In genomic region chr12:99709619-99710018, GRCh38 we compare ENCODE assay signal across 37 cellular contexts.
DNase-seq lines count a peak whose midpoint lies in the region; ATAC-seq, FAIRE-seq and TF ChIP-seq lines count a peak whose summit lies in the region.
"Had no signal": no experiment of that assay in that cellular context is flagged by ENCODE, and none has a peak within 500 bp of the region (broad histone marks: within the 10 kb centered on the region; RNA-seq: fewer than 3 reads in every experiment).

No MANE protein-coding gene starts in this region.

- TF ChIP-seq CTCF in HepG2 (CRISPR knock-in tag; IDR thresholded peaks at IDR 0.05), result no peak
- no peak for TF ChIP-seq CTCF in right lobe of liver (IDR thresholded peaks at IDR 0.05)
- no peak for TF ChIP-seq CTCF in HEK293 (tag by site-specific recombination; IDR thresholded peaks at IDR 0.05)
- no peak for TF ChIP-seq CTCF in glutamatergic neuron (IDR thresholded peaks at IDR 0.05; ENCODE audit: partially characterized antibody, unreplicated experiment)

- no peaks in the 10 kb centered on the region for H4K20me1 ChIP-seq in HepG2 (ENCODE audit: insufficient read depth, low read length)
- H4K20me1 ChIP-seq: BLaER1; BLaER1 treated with 17β-estradiol and CSF1 and Interleukin-3, amounts not matched to agents 10 nM and 100 nM had no signal

- no peak overlapping the region for H3K27ac Mint-ChIP-seq in glutamatergic neuron (ENCODE audit: unreplicated experiment)
- H3K27ac Mint-ChIP-seq: B cell; CD14-positive monocyte; CD4-positive, alpha-beta memory T cell; CD4-positive, alpha-beta T cell; CD4-positive, CD25-positive, alpha-beta regulatory T cell; CD8-positive, alpha-beta memory T cell; CD8-positive, alpha-beta T cell had no signal

- H3K4me1 ChIP-seq in HepG2 (ENCODE audit: insufficient read depth, low read length) (no peaks in the 10 kb centered on the region), right lobe of liver (no peaks in the 10 kb centered on the region), HEK293 (ENCODE audit: control insufficient read depth, insufficient read depth, low read length) (no peaks in the 10 kb centered on the region), SJSA1 (replicated peaks) (no peaks in the 10 kb centered on the region)
- H3K4me1 ChIP-seq: A549; BE2C; BLaER1; BLaER1 treated with 17β-estradiol and CSF1 and Interleukin-3, amounts not matched to agents 10 nM and 100 nM; Caco-2 had no signal

- no peak for FAIRE-seq in HepG2 (lab: Jason Lieb, UNC)
- FAIRE-seq: A204.1, A549, D721Med had no signal

- H3K4me3 Mint-ChIP-seq in glutamatergic neuron (ENCODE audit: unreplicated experiment), result no peak overlapping the region
- H3K4me3 Mint-ChIP-seq: B cell; CD14-positive monocyte; CD4-positive, alpha-beta memory T cell; CD4-positive, alpha-beta T cell; CD4-positive, CD25-positive, alpha-beta regulatory T cell; CD8-positive, alpha-beta memory T cell; CD8-positive, alpha-beta T cell had no signal

- no peaks in the 10 kb centered on the region for H3K9me3 Mint-ChIP-seq in glutamatergic neuron (ENCODE audit: unreplicated experiment)

- in situ Hi-C loops in HepG2 (cut with HindIII; ENCODE audit: extremely low pct_ligation_motif_present, low pct_unique_long_range_greater_than_20kb), result no loop called here

- POLR2A ChIA-PET in HepG2 (lab: Yijun Ruan, JAX) (no interaction called here), HEK293 (lab: Yijun Ruan, JAX) (no interaction called here)

- TF ChIP-seq POLR2A in HepG2 (IDR thresholded peaks at IDR 0.05; ENCODE audit: insufficient read depth in 1 of 2, low read depth in 2 of 2, low read length in 2 of 2) (no peak), right lobe of liver (IDR thresholded peaks at IDR 0.05) (no peak)

- no peaks in the 10 kb centered on the region for H3K9me3 ChIP-seq in HepG2 (ENCODE audit: low read length)
- H3K9me3 ChIP-seq in right lobe of liver, result no peaks in the 10 kb centered on the region
- no peaks in the 10 kb centered on the region for H3K9me3 ChIP-seq in HEK293 (ENCODE audit: control insufficient read depth, insufficient read depth, low read depth, low read length)
- H3K9me3 ChIP-seq in SJSA1 (replicated peaks), result peaks cover 17% of the 10 kb centered on the region
- H3K9me3 ChIP-seq: A549, BE2C, BLaER1, Caco-2 had no signal

- H3K27me3 ChIP-seq in HepG2 (ENCODE audit: control insufficient read depth in 1 of 2, insufficient read depth in 2 of 2, low read length in 2 of 2) (no peaks in the 10 kb centered on the region), right lobe of liver (no peaks in the 10 kb centered on the region), SJSA1 (replicated peaks) (no peaks in the 10 kb centered on the region)
- H3K27me3 ChIP-seq: BE2C; BLaER1; BLaER1 treated with 17β-estradiol and CSF1 and Interleukin-3, amounts not matched to agents 10 nM and 100 nM had no signal

- H3K79me2 ChIP-seq in HepG2 (ENCODE audit: insufficient read depth, low read length), result no peaks in the 10 kb centered on the region

- no peaks in the 10 kb centered on the region for H3K36me3 ChIP-seq in HepG2 (replicated peaks in 1 of 2; ENCODE audit: control insufficient read depth in 1 of 2, insufficient read depth in 2 of 2, low read length in 2 of 2)
- H3K36me3 ChIP-seq in right lobe of liver, result no peaks in the 10 kb centered on the region
- H3K36me3 ChIP-seq in HEK293 (ENCODE audit: control insufficient read depth in 2 of 2, insufficient read depth in 1 of 2, low read length in 2 of 2), result no peaks in the 10 kb centered on the region
- H3K36me3 ChIP-seq in SJSA1, result peaks cover 73% of the 10 kb centered on the region
- H3K36me3 ChIP-seq: BE2C had no signal

- no peak overlapping the region for H3K4me2 ChIP-seq in HepG2 (ENCODE audit: low read depth, low read length)
- H3K4me2 ChIP-seq: A549; BLaER1; BLaER1 treated with 17β-estradiol and CSF1 and Interleukin-3, amounts not matched to agents 10 nM and 100 nM had no signal

- H3K36me3 Mint-ChIP-seq in glutamatergic neuron (ENCODE audit: unreplicated experiment), result no peaks in the 10 kb centered on the region
- H3K36me3 Mint-ChIP-seq: CD14-positive monocyte; CD4-positive, alpha-beta memory T cell; CD4-positive, CD25-positive, alpha-beta regulatory T cell; CD8-positive, alpha-beta memory T cell; CD8-positive, alpha-beta T cell had no signal

- H3K9ac ChIP-seq in HepG2 (ENCODE audit: insufficient read depth, low read depth, low read length), result no peak overlapping the region
- H3K9ac ChIP-seq: BLaER1; BLaER1 treated with 17β-estradiol and CSF1 and Interleukin-3, amounts not matched to agents 10 nM and 100 nM had no signal

- no peak overlapping the region for H2AFZ ChIP-seq in HepG2 (ENCODE audit: low read length)

- DNase-seq in HepG2 (ENCODE audit: low spot score), result no peak
- DNase-seq in right lobe of liver, result no peak
- DNase-seq in SJSA1 (ENCODE audit: low read depth in 1 of 2, low spot score in 2 of 2), result peak; percentile 66 to 73
- no peak for DNase-seq in caudate nucleus (lab: John Stamatoyannopoulos, UW)
- no peak for DNase-seq in Ammon's horn (ENCODE audit: low spot score)
- DNase-seq in glutamatergic neuron, result no peak
- no peak for DNase-seq in SHP77 treated with DMSO at 0.1 percent for 48 hours (lab: John Stamatoyannopoulos, UW)
- DNase-seq: 8988T; ACHN; AML-193; BE2C; C1 segment of cervical spinal cord; Caco-2; Calu3; CD4-positive, alpha-beta memory T cell; CD4-positive, alpha-beta T cell; CD4-positive, CD25-positive, alpha-beta regulatory T cell; CD8-positive, alpha-beta memory T cell; CD8-positive, alpha-beta T cell; COR-L47; DMS 273 treated with DMSO at 0.1 percent for 48 hours; DMS153; DMS53; DMS79; DMS79 treated with DMSO at 0.1 percent for 48 hours; DND-41; EL had no signal

- CTCF ChIA-PET in HepG2 (lab: Yijun Ruan, JAX; ENCODE audit: low intra/inter-chr PET ratio, low total read pairs), result no interaction called here
- CTCF ChIA-PET in HEK293 (lab: Yijun Ruan, JAX), result interaction anchor here (1.4 kb wide), 1 partner anchor 323 kb away, joined by 3 read pairs; no protein-coding TSS in a partner anchor

- ATAC-seq in HepG2, result no peak
- ATAC-seq in right lobe of liver, result no peak
- ATAC-seq: A549; CD8-positive, alpha-beta T cell had no signal

- no peak overlapping the region for H3K27ac ChIP-seq in HepG2 (ENCODE audit: extremely low read length, insufficient read depth, low read length)
- no peak overlapping the region for H3K27ac ChIP-seq in right lobe of liver
- no peak overlapping the region for H3K27ac ChIP-seq in HEK293 (ENCODE audit: extremely low read depth, low read depth, low read length)
- no peak overlapping the region for H3K27ac ChIP-seq in SJSA1
- H3K27ac ChIP-seq in caudate nucleus (ENCODE audit: low read depth, low read length), result peak overlapping the region; percentile 37
- H3K27ac ChIP-seq: 22Rv1; A549; BLaER1; BLaER1 treated with 17β-estradiol and CSF1 and Interleukin-3, amounts not matched to agents 10 nM and 100 nM; C4-2B had no signal

- BruUV-seq in HepG2 (replicated peaks; lab: Mats Ljungman, UMichigan), result no TSS peak

- no peak for TF ChIP-seq RAD21 in HepG2 (CRISPR knock-in tag; IDR thresholded peaks at IDR 0.05)

- TF ChIP-seq EP300 in HepG2 (IDR thresholded peaks at IDR 0.05; ENCODE audit: low read depth in 2 of 2, low read length in 2 of 2) (no peak), HepG2 (CRISPR knock-in tag; IDR thresholded peaks at IDR 0.05; ENCODE audit: borderline replicate concordance) (no peak)

- intact Hi-C loops in HepG2 (cut with micrococcal nuclease; ENCODE audit: unreplicated experiment), result no loop called here
- intact Hi-C loops in right lobe of liver (cut with DNase I), result no loop called here

- no peaks in the 10 kb centered on the region for H3K4me1 Mint-ChIP-seq in glutamatergic neuron (ENCODE audit: low read depth, unreplicated experiment)
- H3K4me1 Mint-ChIP-seq: B cell; CD14-positive monocyte; CD4-positive, alpha-beta memory T cell; CD4-positive, CD25-positive, alpha-beta regulatory T cell; CD8-positive, alpha-beta memory T cell had no signal

- no peak overlapping the region for H3K4me3 ChIP-seq in HepG2 (replicated peaks in 1 of 3; ENCODE audit: insufficient read depth in 1 of 3, low read depth in 2 of 3, low read length in 3 of 3)
- no peak overlapping the region for H3K4me3 ChIP-seq in right lobe of liver
- no peak overlapping the region for H3K4me3 ChIP-seq in HEK293 (ENCODE audit: low read depth, low read length)
- H3K4me3 ChIP-seq in SJSA1, result no peak overlapping the region
- H3K4me3 ChIP-seq: A549; BLaER1; BLaER1 treated with 17β-estradiol and CSF1 and Interleukin-3, amounts not matched to agents 10 nM and 100 nM had no signal

- no peaks in the 10 kb centered on the region for H3K27me3 Mint-ChIP-seq in glutamatergic neuron (ENCODE audit: unreplicated experiment)
- H3K27me3 Mint-ChIP-seq: B cell; CD4-positive, alpha-beta memory T cell; CD4-positive, alpha-beta T cell; CD4-positive, CD25-positive, alpha-beta regulatory T cell; CD8-positive, alpha-beta memory T cell had no signal

TF ChIP-seq in HepG2, 621 proteins besides CTCF, POLR2A, EP300 and RAD21:
- TF ChIP-seq CREM (IDR thresholded peaks at IDR 0.05) (no peak), CREM (CRISPR knock-in tag; IDR thresholded peaks at IDR 0.05) (no peak), ATF7 (IDR thresholded peaks at IDR 0.05) (0 out of 2 replicates have a peak, but pooled peaks have one; percentile 13), ATF7 (CRISPR knock-in tag; IDR thresholded peaks at IDR 0.05) (no peak), CREB1 (IDR thresholded peaks at IDR 0.05) (peak; percentile 59), CREB1 (CRISPR knock-in tag; IDR thresholded peaks at IDR 0.05) (no peak)

TF ChIP-seq in HEK293, 187 proteins besides CTCF, POLR2A, EP300 and RAD21:
- TF ChIP-seq ZNF311 (tag by site-specific recombination; IDR thresholded peaks at IDR 0.05; ENCODE audit: borderline replicate concordance), result no peak
- TF ChIP-seq ZNF132 (tag by site-specific recombination; IDR thresholded peaks at IDR 0.05; ENCODE audit: borderline replicate concordance), result no peak
- TF ChIP-seq ZBTB21 (tag by site-specific recombination; IDR thresholded peaks at IDR 0.05), result 0 out of 2 replicates have a peak, but pooled peaks have one; percentile 18

Comparison
In these comparisons a context has a peak if more than half of its experiments do, and no peak if none do; other contexts are left out.
1. DNase-seq: peak in SJSA1 (2 of 2); none in HepG2 (single experiment), right lobe of liver (0 of 3), caudate nucleus (0 of 61), Ammon's horn (single experiment), glutamatergic neuron (single experiment) and SHP77 treated with DMSO at 0.1 percent for 48 hours (single experiment).
2. Of the 63 proteins assayed by ChIP-seq in both HepG2 and HEK293: peak only in HepG2: none; only in HEK293: ZBTB21; in both: none; in neither: 62.